8 cellular contexts compared by ENCODE assay signal in genomic region chr3:44511238-44511567, GRCh38. TPM values are rescaled to one million over a fixed set of nuclear protein-coding genes. Genes with fewer than 3 reads are reported as not detected.
A peak's percentile ranks its signal among the peaks of the same experiment; 100 is the strongest.
DNase-seq lines count a peak whose midpoint lies in the region; ATAC-seq and TF ChIP-seq lines count a peak whose summit lies in the region.

No MANE protein-coding gene starts in this region.

- DNase-seq in heart left ventricle, result no peak
- no peak for DNase-seq in left cardiac atrium
- no peak for DNase-seq in astrocyte of the spinal cord (ENCODE audit: low read depth, low spot score)
- peak; percentile 8 for DNase-seq in medulla oblongata (ENCODE audit: extremely low spot score)
- DNase-seq in NCI-H1930 (lab: John Stamatoyannopoulos, UW), result no peak

- H3K4me3 ChIP-seq in heart left ventricle, result peak overlapping the region; percentile 74 to 99 (median 92)
- H3K4me3 ChIP-seq in astrocyte of the spinal cord (ENCODE audit: low read depth, low read length), result peak overlapping the region; percentile 68
- peak overlapping the region; percentile 99 for H3K4me3 ChIP-seq in urinary bladder (ENCODE audit: low read depth, low read length)

- peaks cover 0 to 3% (median 0%) of the 10 kb centered on the region in 12 donors for H3K9me3 ChIP-seq in heart left ventricle

- ATAC-seq in heart left ventricle, result no peak
- no peak for ATAC-seq in left cardiac atrium
- ATAC-seq in GM21619 (IDR thresholded peaks at IDR 0.05; ENCODE audit: unreplicated experiment), result no peak
- ATAC-seq in HG03571 (IDR thresholded peaks at IDR 0.05; ENCODE audit: unreplicated experiment), result no peak

- TF ChIP-seq CTCF in heart left ventricle (IDR thresholded peaks at IDR 0.05) (no peak), astrocyte of the spinal cord (IDR thresholded peaks at IDR 0.05; ENCODE audit: low read depth, low read length) (no peak)

- TF ChIP-seq POLR2A in heart left ventricle (IDR thresholded peaks at IDR 0.05), result no peak

- peaks cover 0 to 6% (median 0%) of the 10 kb centered on the region in 9 donors for H3K36me3 ChIP-seq in heart left ventricle
- no peaks in the 10 kb centered on the region for H3K36me3 ChIP-seq in urinary bladder (ENCODE audit: insufficient read depth)

- 44 to 48% (median 46%) methylated on average over 4 of the region's 4 CpGs for WGBS in heart left ventricle, 4 donors
- WGBS in urinary bladder, result 25% methylated on average over 4 of the region's 4 CpGs

- H3K27ac ChIP-seq in heart left ventricle (peak overlapping the region; percentile 49 to 94 (median 89)), urinary bladder (ENCODE audit: low read depth) (no peak overlapping the region)

- in situ Hi-C loops in astrocyte of the spinal cord (cut with HindIII; ENCODE audit: low sequenced_read_pairs), result no loop called here

- intact Hi-C loops in heart left ventricle (cut with DNase I), result loop anchor here in 5 of 10 donors (2.0 to 10.0 kb wide), 5 partner anchors 34 to 186 kb away; partner anchors contain the start of genes TCAIM (in 4 of the 5), ZNF197 (in 1 of the 5) and ZNF445 (in 1 of the 5)
- intact Hi-C loops in left cardiac atrium (cut with DNase I), result loop anchor here (10.0 kb wide), 2 partner anchors 176 to 196 kb away; partner anchors contain the start of gene TCAIM (in 1 of the 2)

- H3K27me3 ChIP-seq in heart left ventricle, result no peaks in the 10 kb centered on the region

- H3K4me1 ChIP-seq in heart left ventricle (peaks cover 0 to 29% (median 14%) of the 10 kb centered on the region in 12 donors), urinary bladder (ENCODE audit: insufficient read depth) (no peaks in the 10 kb centered on the region)

RNA-seq across cellular contexts. Expression of gene ZNF445, which starts 33.7 kb away (rescaled TPM):
- total RNA-seq in heart left ventricle (10 to 100 TPM in 7 of 9 donors, 1 to 10 TPM in 2; 5.7 to 19.9 (median 12.3) TPM), left cardiac atrium (10 to 100 TPM; 11.1 to 13.5 TPM), urinary bladder (20.7 TPM)
- polyA plus RNA-seq in heart left ventricle (1 to 10 TPM; 4.9 to 5.4 TPM), urinary bladder (5.0 TPM)

RNA-seq across cellular contexts. Expression of gene ZKSCAN7, which starts 43.8 kb away (rescaled TPM):
- total RNA-seq in heart left ventricle (1 to 10 TPM; 1.2 to 3.7 (median 2.3) TPM), left cardiac atrium (1 to 10 TPM; 2.8 TPM), urinary bladder (19.5 TPM)
- polyA plus RNA-seq in heart left ventricle (1 to 10 TPM; 1.3 to 2.1 TPM), urinary bladder (3.7 TPM)
